In the genomic region with DNA sequence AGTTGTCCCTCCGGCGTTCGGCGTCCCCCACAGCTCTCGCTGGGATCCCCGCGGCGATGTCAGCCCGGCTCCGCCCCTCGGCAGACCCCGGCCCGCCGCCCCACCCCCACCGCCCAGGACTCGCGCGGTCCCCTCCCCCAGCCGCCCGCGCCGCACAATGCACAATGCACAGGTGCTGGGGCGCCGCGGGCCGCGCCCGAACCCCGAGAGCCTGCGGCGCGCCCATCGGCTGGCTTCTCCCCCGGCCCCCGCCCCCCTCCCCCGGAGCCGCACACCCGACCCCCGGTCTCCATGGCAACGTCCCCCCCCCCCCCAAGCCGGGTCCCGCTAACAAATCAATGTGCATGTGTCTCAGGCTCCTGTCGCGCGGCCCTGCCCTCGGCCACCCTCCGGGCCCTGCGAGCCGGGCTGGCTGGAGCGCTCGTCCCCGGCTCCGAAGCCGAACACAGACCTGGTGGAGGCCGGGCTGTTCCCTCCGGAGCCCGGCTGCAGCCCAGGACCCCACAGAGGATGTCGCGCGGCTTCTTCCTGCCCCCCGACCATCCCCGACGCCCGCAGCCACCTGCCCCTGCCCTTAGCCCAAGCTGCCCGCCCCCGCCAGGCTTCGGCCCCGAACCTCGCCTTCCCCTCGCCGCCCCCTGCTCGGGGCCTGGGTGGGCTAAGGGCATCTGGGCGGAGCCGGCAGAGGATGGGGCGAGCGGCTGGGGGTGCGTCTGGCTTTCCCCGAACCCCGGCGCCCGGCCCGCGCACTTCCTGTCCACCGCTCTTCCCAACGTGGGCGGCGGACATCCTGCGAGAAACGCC, we compare ENCODE assay signal across 8 cellular contexts. TPM values are rescaled to one million over a fixed set of nuclear protein-coding genes. Genes with fewer than 3 reads are reported as not detected.
DNase-seq lines count a peak whose midpoint lies in the region; ATAC-seq and TF ChIP-seq lines count a peak whose summit lies in the region.

No MANE protein-coding gene starts in this region.

- TF ChIP-seq CTCF in RWPE1 (conservative IDR thresholded peaks at IDR 0.05; ENCODE audit: low read depth) (no peak), esophagus muscularis mucosa (IDR thresholded peaks at IDR 0.05) (no peak), psoas muscle (IDR thresholded peaks at IDR 0.05) (no peak)

- H3K27me3 ChIP-seq in esophagus muscularis mucosa (peaks cover 52 to 76% (median 58%) of the 10 kb centered on the region in 4 donors), psoas muscle (ENCODE audit: insufficient read depth in 3 of 3, low read length in 2 of 3) (peaks cover 0 to 63% (median 41%) of the 10 kb centered on the region in 3 donors)

- POLR2A ChIA-PET in RWPE1 (lab: Yijun Ruan, JAX; ENCODE audit: low non-redundant PET), result interaction anchor here (0.6 kb wide), 1 partner anchor 32 kb away, joined by 3 read pairs; no protein-coding TSS in a partner anchor

- TF ChIP-seq EP300 in esophagus muscularis mucosa (IDR thresholded peaks at IDR 0.05), result no peak

- H3K27ac ChIP-seq in RWPE1 (peak overlapping the region; percentile 76), esophagus muscularis mucosa (replicated peaks in 1 of 4) (peak overlapping the region; percentile 77 to 87 (median 85)), psoas muscle (peak overlapping the region; percentile 82)

- 0% methylated on average over 2 of the region's 89 CpGs for WGBS in esophagus muscularis mucosa
- WGBS in psoas muscle, 3 donors, result 1 to 3% (median 1%) methylated on average over 32 to 87 of the region's 89 CpGs

- H3K9me3 ChIP-seq in esophagus muscularis mucosa (no peaks in the 10 kb centered on the region), psoas muscle (no peaks in the 10 kb centered on the region)

- TF ChIP-seq POLR2A in esophagus muscularis mucosa (IDR thresholded peaks at IDR 0.05; ENCODE audit: low read depth), result no peak

- H3K4me3 ChIP-seq in esophagus muscularis mucosa (peak overlapping the region; percentile 69 to 81 (median 74)), psoas muscle (peak overlapping the region; percentile 79)

- CTCF ChIA-PET in RWPE1 (lab: Yijun Ruan, JAX), result interaction anchor here (0.6 to 1.1 kb wide), 2 partner anchors 10 to 14 kb away, joined by 3 to 4 read pairs; no protein-coding TSS in a partner anchor

- DNase-seq in RWPE1 (ENCODE audit: low spot score), result no peak
- DNase-seq in esophagus muscularis mucosa (ENCODE audit: extremely low spot score), result no peak
- peak; percentile 40 to 65 for DNase-seq in psoas muscle
- DNase-seq in middle frontal gyrus (ENCODE audit: extremely low spot score, low spot score), result no peak

- H3K4me1 ChIP-seq in esophagus muscularis mucosa, result peaks cover 56 to 88% (median 83%) of the 10 kb centered on the region in 4 donors
- peaks cover 32% of the 10 kb centered on the region for H3K4me1 ChIP-seq in psoas muscle

- ATAC-seq in GM18498 (IDR thresholded peaks at IDR 0.05; ENCODE audit: unreplicated experiment) (peak; percentile 14), HG02870 (IDR thresholded peaks at IDR 0.05; ENCODE audit: unreplicated experiment) (peak; percentile 3), psoas muscle (peak in 3 of 4 donors; percentile 16 to 25 (median 19)), HG03159 (IDR thresholded peaks at IDR 0.05; ENCODE audit: unreplicated experiment) (no peak), GM21367 (IDR thresholded peaks at IDR 0.05; ENCODE audit: unreplicated experiment) (no peak)

- H3K36me3 ChIP-seq in esophagus muscularis mucosa (peaks cover 0 to 11% (median 7%) of the 10 kb centered on the region in 4 donors), psoas muscle (ENCODE audit: insufficient read depth in 1 of 2, low read depth in 1 of 2) (peaks cover 0 to 8% of the 10 kb centered on the region in 2 donors)

- intact Hi-C loops in esophagus muscularis mucosa (cut with DNase I), result no loop called here
- intact Hi-C loops in psoas muscle (cut with DNase I), result loop anchor here (2.0 to 5.0 kb wide), 2 partner anchors 39 to 45 kb away; no protein-coding TSS in a partner anchor

RNA-seq across cellular contexts. Expression of gene CBX8, which starts 0.8 kb away (rescaled TPM):
- total RNA-seq in esophagus muscularis mucosa, result 1 to 10 TPM; 1.7 to 7.5 (median 2.6) TPM
- 1 to 10 TPM in 3 of 4 donors, under 1 TPM in 1; 0.40 to 3.3 (median 1.2) TPM for total RNA-seq in psoas muscle
- polyA plus RNA-seq in psoas muscle, result 1 to 10 TPM; 1.3 to 3.5 (median 1.3) TPM

RNA-seq across cellular contexts. Expression of gene CBX2, which starts 19.7 kb away (rescaled TPM):
- total RNA-seq in esophagus muscularis mucosa (1 to 10 TPM in 3 of 4 donors, under 1 TPM in 1; 0.66 to 2.8 (median 1.5) TPM), psoas muscle (1 to 10 TPM in 2 of 4 donors, under 1 TPM in 2; 0.40 to 2.3 (median 0.79) TPM)
- 1 to 10 TPM in 1 of 3 donors, under 1 TPM in 2; 0.44 to 1.0 (median 0.51) TPM for polyA plus RNA-seq in psoas muscle

RNA-seq across cellular contexts. Expression of gene CBX4, which starts 41.5 kb away (rescaled TPM):
- total RNA-seq in esophagus muscularis mucosa (10 to 100 TPM in 3 of 4 donors, 1 to 10 TPM in 1; 6.6 to 14.1 (median 12.3) TPM), psoas muscle (1 to 10 TPM; 2.5 to 7.8 (median 4.6) TPM)
- polyA plus RNA-seq in psoas muscle, result 1 to 10 TPM; 1.9 to 3.6 (median 2.4) TPM

Comparison
In these comparisons a context has a peak if more than half of its experiments do, and no peak if none do; other contexts are left out.
1. ATAC-seq: peak in GM18498 (single experiment), HG02870 (single experiment) and psoas muscle (3 of 4); none in HG03159 (single experiment) and GM21367 (single experiment).
2. DNase-seq: peak in psoas muscle (2 of 2); none in RWPE1 (single experiment), esophagus muscularis mucosa (single experiment) and middle frontal gyrus (single experiment).
3. Peak in every context shown above with its lines, with median percentiles within 50 percentile points of each other: H3K27ac ChIP-seq.